ENCODE assay signal across 8 cellular contexts in genomic region chr1:238252033-238252802, GRCh38.
DNase-seq lines count a peak whose midpoint lies in the region; ATAC-seq and TF ChIP-seq lines count a peak whose summit lies in the region.

No MANE protein-coding gene starts in this region.

- no peak overlapping the region for H3K27ac ChIP-seq in colonic mucosa

- H3K36me3 ChIP-seq in colonic mucosa: no peaks in the 10 kb centered on the region

- TF ChIP-seq CTCF in GM12873 (IDR thresholded peaks at IDR 0.05; ENCODE audit: insufficient read depth, low read depth, low read length, missing control alignments): peak; percentile 45
- TF ChIP-seq CTCF in colonic mucosa (IDR thresholded peaks at IDR 0.05): no peak

- peak; percentile 63 for ATAC-seq in HG03457 (IDR thresholded peaks at IDR 0.05; ENCODE audit: unreplicated experiment)

- no peak overlapping the region for H3K4me3 ChIP-seq in colonic mucosa

- peak; percentile 6 for DNase-seq in AG08396 (ENCODE audit: low spot score)
- peak; percentile 42 to 65 for DNase-seq in SHP77 (lab: John Stamatoyannopoulos, UW)
- peak; percentile 43 for DNase-seq in colonic mucosa
- peak; percentile 48 for DNase-seq in middle frontal gyrus (ENCODE audit: extremely low spot score, low spot score)
- no peak for DNase-seq in GM19238 (ENCODE audit: insufficient read length, low spot score)
- no peak for DNase-seq in DMS79 treated with DMSO at 0.1 percent for 48 hours (lab: John Stamatoyannopoulos, UW)

- H3K9me3 ChIP-seq in colonic mucosa: no peaks in the 10 kb centered on the region

- no peaks in the 10 kb centered on the region for H3K27me3 ChIP-seq in colonic mucosa

- H3K4me1 ChIP-seq in colonic mucosa: no peaks in the 10 kb centered on the region

- intact Hi-C loops in colonic mucosa (cut with DNase I): loop anchor here (10.0 kb wide), 2 partner anchors 703 to 1723 kb away; no protein-coding TSS in a partner anchor

- H3K9ac ChIP-seq in colonic mucosa (ENCODE audit: low read depth in 2 of 2, low read length in 2 of 2): no peak overlapping the region

Comparison
In these comparisons a context has a peak if more than half of its experiments do, and no peak if none do; other contexts are left out.
1. DNase-seq: peak in AG08396 (single experiment), SHP77 (2 of 2), colonic mucosa (single experiment) and middle frontal gyrus (single experiment); none in GM19238 (single experiment) and DMS79 treated with DMSO at 0.1 percent for 48 hours (single experiment).